Comparison of ENCODE assay signal across 14 cellular contexts in the genomic region with DNA sequence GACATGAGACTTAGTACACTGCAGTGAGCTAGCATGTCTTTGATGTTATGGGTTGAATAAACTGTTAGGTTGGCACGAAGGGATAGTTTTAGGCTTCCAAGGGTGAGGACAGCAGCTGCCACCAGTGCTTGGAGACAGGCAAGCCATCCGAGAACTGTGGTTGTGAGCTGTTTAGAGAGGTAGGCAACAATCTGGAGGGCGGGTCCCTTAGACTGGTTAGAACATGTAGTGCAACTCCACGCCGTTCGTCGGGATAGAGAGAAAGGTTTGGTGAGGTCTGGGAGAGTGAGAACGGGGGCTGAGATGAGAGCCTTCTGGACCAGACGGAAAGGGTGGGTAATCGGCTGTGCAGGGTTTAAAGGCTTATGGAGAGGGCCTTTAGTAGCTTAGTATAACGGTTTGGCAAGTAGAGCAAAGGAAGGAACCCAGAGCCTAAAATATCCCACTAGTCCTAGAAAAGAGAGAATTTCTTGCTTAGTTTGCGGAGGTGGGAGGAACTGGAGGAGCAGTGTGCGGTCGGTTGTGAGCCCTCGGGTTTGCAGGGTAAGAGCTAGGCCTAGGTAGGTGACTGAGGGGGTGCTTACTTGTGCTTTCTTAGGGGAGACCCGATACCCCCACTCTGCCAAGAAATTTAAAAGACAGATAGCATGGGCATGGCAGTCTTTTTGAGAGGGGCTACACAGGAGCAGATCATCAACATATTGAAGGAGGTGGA.
DNase-seq lines count a peak whose midpoint lies in the region; ATAC-seq, FAIRE-seq and TF ChIP-seq lines count a peak whose summit lies in the region.
"Had no signal": no experiment of that assay in that cellular context is flagged by ENCODE, and none has a peak within 500 bp of the region (broad histone marks: within the 10 kb centered on the region; RNA-seq: fewer than 3 reads in every experiment).

No MANE protein-coding gene starts in this region.

- BruUV-seq in K562 (replicated peaks; lab: Mats Ljungman, UMichigan) = no TSS peak

- H3K4me1 ChIP-seq in K562 (replicated peaks in 1 of 2; ENCODE audit: control insufficient read depth in 2 of 2, insufficient read depth in 2 of 2, low read length in 2 of 2) = no peaks in the 10 kb centered on the region
- H3K4me1 ChIP-seq in keratinocyte (ENCODE audit: control insufficient read depth, extremely low read depth, insufficient read depth, low read length) = peaks cover 4% of the 10 kb centered on the region
- peaks cover 6% of the 10 kb centered on the region for H3K4me1 ChIP-seq in stomach smooth muscle (ENCODE audit: control insufficient read depth, insufficient read depth, low read length)

- H3K9ac ChIP-seq in K562 (ENCODE audit: insufficient read depth in 1 of 2, low read depth in 2 of 2, low read length in 2 of 2) = no peak overlapping the region
- H3K9ac ChIP-seq in keratinocyte (ENCODE audit: control insufficient read depth, extremely low read depth, insufficient read depth, low read length) = no peak overlapping the region
- H3K9ac ChIP-seq in stomach smooth muscle (ENCODE audit: low read length in 2 of 2) = no peak overlapping the region
- H3K9ac ChIP-seq: BLaER1 had no signal

- H3K9me1 ChIP-seq in K562 (ENCODE audit: control insufficient read depth, insufficient read depth, low read length) = no peaks in the 10 kb centered on the region
- no peaks in the 10 kb centered on the region for H3K9me1 ChIP-seq in keratinocyte (ENCODE audit: control insufficient read depth, extremely low read depth, insufficient read depth, low read length)

- CTCF ChIA-PET in K562 (lab: Yijun Ruan, JAX; ENCODE audit: low intra/inter-chr PET ratio) = no interaction called here

- H4K20me1 ChIP-seq in K562 (replicated peaks; ENCODE audit: control insufficient read depth, insufficient read depth, low read length) = no peaks in the 10 kb centered on the region
- no peaks in the 10 kb centered on the region for H4K20me1 ChIP-seq in keratinocyte (ENCODE audit: control insufficient read depth, extremely low read depth, insufficient read depth, low read length)

- FAIRE-seq in D721Med (lab: Jason Lieb, UNC) (peak; percentile 77), K562 (lab: Jason Lieb, UNC) (no peak), keratinocyte (lab: Jason Lieb, UNC) (no peak)

- in situ Hi-C loops in K562 (cut with MboI) = no loop called here

- TF ChIP-seq EP300 in K562 (IDR thresholded peaks at IDR 0.05; ENCODE audit: low read length) = no peak

- H3K4me3 ChIP-seq in K562 (no peak overlapping the region), keratinocyte (ENCODE audit: control insufficient read depth in 2 of 3, extremely low read depth in 1 of 3, insufficient read depth in 2 of 3, low read depth in 1 of 3, low read length in 3 of 3) (no peak overlapping the region), stomach smooth muscle (ENCODE audit: low read length in 2 of 2) (no peak overlapping the region)
- H3K4me3 ChIP-seq: BLaER1 had no signal

- no peaks in the 10 kb centered on the region for H3K4me1 Mint-ChIP-seq in natural killer cell

- no peak overlapping the region for H3K27ac Mint-ChIP-seq in natural killer cell
- H3K27ac Mint-ChIP-seq: CD8-positive, alpha-beta T cell had no signal

- TF ChIP-seq POLR2A in K562 (conservative IDR thresholded peaks at IDR 0.05) = no peak

- H3K79me2 ChIP-seq in K562 (ENCODE audit: control insufficient read depth, insufficient read depth, low read length) = peaks cover 33% of the 10 kb centered on the region
- H3K79me2 ChIP-seq in keratinocyte (ENCODE audit: control insufficient read depth, insufficient read depth, low read length) = no peaks in the 10 kb centered on the region

- intact Hi-C loops in K562 (cut with micrococcal nuclease) = no loop called here
- intact Hi-C loops in left colon (cut with DNase I, micrococcal nuclease) = no loop called here
- intact Hi-C loops in natural killer cell (cut with micrococcal nuclease) = no loop called here

- H3K27ac ChIP-seq in K562 (ENCODE audit: extremely low read depth, low read depth, low read length) (no peak overlapping the region), keratinocyte (ENCODE audit: control insufficient read depth, insufficient read depth, low read length) (no peak overlapping the region), stomach smooth muscle (ENCODE audit: low read length) (peak overlapping the region; percentile 11)

- H3K27me3 Mint-ChIP-seq in natural killer cell (ENCODE audit: low read depth in 2 of 2) = no peaks in the 10 kb centered on the region

- no peak overlapping the region for H3K4me3 Mint-ChIP-seq in natural killer cell
- H3K4me3 Mint-ChIP-seq: CD8-positive, alpha-beta T cell had no signal

- H2AFZ ChIP-seq in K562 (ENCODE audit: low read depth, low read length) = no peak overlapping the region
- H2AFZ ChIP-seq in keratinocyte (ENCODE audit: control insufficient read depth, low read length) = no peak overlapping the region

- peaks cover 10% of the 10 kb centered on the region for H3K36me3 Mint-ChIP-seq in natural killer cell

- ATAC-seq in K562 (peak; percentile 24; the same call in 2 of the 3 replicates), left colon (no peak), natural killer cell (no peak)
- ATAC-seq: CD8-positive, alpha-beta T cell had no signal

- H3K4me2 ChIP-seq in K562 (ENCODE audit: insufficient read depth, low read length) (no peak overlapping the region), keratinocyte (ENCODE audit: control insufficient read depth, extremely low read depth, insufficient read depth, low read depth, low read length) (peak overlapping the region; percentile 25)
- H3K4me2 ChIP-seq: BLaER1 had no signal

- DNase-seq in D721Med (ENCODE audit: insufficient read length, low spot score) = no peak
- DNase-seq in K562 (ENCODE audit: extremely low read depth in 1 of 4, low spot score in 3 of 4) = no peak
- DNase-seq in keratinocyte (ENCODE audit: low read depth, low spot score) = no peak
- no peak for DNase-seq in left colon
- DNase-seq in natural killer cell = no peak
- no peak for DNase-seq in putamen (ENCODE audit: low spot score)
- DNase-seq: Calu3; CD8-positive, alpha-beta T cell; NCI-H1092 treated with DMSO at 0.1 percent for 48 hours; NCI-H2081 treated with DMSO at 0.1 percent for 48 hours; OCI-M1; SHP77 treated with DMSO at 0.1 percent for 48 hours had no signal

- H3K36me3 ChIP-seq in K562 (ENCODE audit: control insufficient read depth, insufficient read depth, low read length) (peaks cover 59% of the 10 kb centered on the region), keratinocyte (ENCODE audit: control insufficient read depth in 2 of 2, extremely low read depth in 1 of 2, insufficient read depth in 2 of 2, low read length in 2 of 2) (peaks cover 0 to 4% of the 10 kb centered on the region in 2 experiments), stomach smooth muscle (ENCODE audit: control insufficient read depth in 2 of 2, insufficient read depth in 2 of 2, low read length in 2 of 2) (peaks cover 5 to 13% of the 10 kb centered on the region in 2 donors)

- peaks cover 3% of the 10 kb centered on the region in 2 donors for H3K9me3 Mint-ChIP-seq in natural killer cell

- no peak for TF ChIP-seq RAD21 in K562 (CRISPR knock-in tag; conservative IDR thresholded peaks at IDR 0.05 in 1 of 2, IDR thresholded peaks at IDR 0.05 in 1 of 2)

- POLR2A ChIA-PET in K562 (lab: Yijun Ruan, JAX) = interaction anchor here (0.7 to 1.5 kb wide), 2 partner anchors 22 to 29 kb away, joined by 3 to 4 read pairs; no protein-coding TSS in a partner anchor

- no peak for TF ChIP-seq CTCF in D721Med (IDR thresholded peaks at IDR 0.05; ENCODE audit: insufficient read depth, missing control alignments)
- no peak for TF ChIP-seq CTCF in K562 (IDR thresholded peaks at IDR 0.05 in 2 of 3, conservative IDR thresholded peaks at IDR 0.05 in 1 of 3; ENCODE audit: insufficient read depth in 2 of 3, low read depth in 1 of 3, low read length in 3 of 3)
- TF ChIP-seq CTCF in keratinocyte (optimal IDR thresholded peaks at IDR 0.05 in 1 of 3, IDR thresholded peaks at IDR 0.05 in 1 of 3, conservative IDR thresholded peaks at IDR 0.05 in 1 of 3; ENCODE audit: extremely low read depth in 1 of 3, insufficient read depth in 2 of 3, low read length in 3 of 3) = no peak
- no peak for TF ChIP-seq CTCF in natural killer cell (IDR thresholded peaks at IDR 0.05)

- 90% methylated on average over 16 of the region's 16 CpGs for WGBS in K562 (ENCODE audit: insufficient coverage, low coverage, missing lambda C conversion rate)

- dilution Hi-C loops in keratinocyte (cut with MboI; ENCODE audit: extremely low pct_ligation_motif_present, low sequenced_read_pairs) = no loop called here

- H3K9me3 ChIP-seq in K562 (replicated peaks; ENCODE audit: control insufficient read depth, insufficient read depth, low read depth, low read length) (no peaks in the 10 kb centered on the region), keratinocyte (ENCODE audit: control insufficient read depth, low read depth, low read length) (no peaks in the 10 kb centered on the region), stomach smooth muscle (ENCODE audit: control insufficient read depth in 2 of 2, low read length in 2 of 2) (no peaks in the 10 kb centered on the region)

- H3K27me3 ChIP-seq in K562 (ENCODE audit: control insufficient read depth in 2 of 2, insufficient read depth in 2 of 2, low read length in 2 of 2) (no peaks in the 10 kb centered on the region), keratinocyte (ENCODE audit: control insufficient read depth, extremely low read depth, insufficient read depth, low read length) (no peaks in the 10 kb centered on the region), stomach smooth muscle (ENCODE audit: control insufficient read depth in 1 of 2, insufficient read depth in 2 of 2, low read length in 2 of 2) (no peaks in the 10 kb centered on the region)
- H3K27me3 ChIP-seq: BLaER1 had no signal

TF ChIP-seq in K562, 482 proteins besides CTCF, POLR2A, EP300 and RAD21 (continues in another document):
- no peak for TF ChIP-seq GTF2E2 (tag; IDR thresholded peaks at IDR 0.05)
- TF ChIP-seq POLR3A (IDR thresholded peaks at IDR 0.05; ENCODE audit: borderline replicate concordance, extremely low read depth, insufficient read depth, insufficient read length) = no peak
- TF ChIP-seq NBN (IDR thresholded peaks at IDR 0.05; ENCODE audit: low read depth) = no peak
